15 cellular contexts compared by ENCODE assay signal in genomic region chr3:55858302-55858701, GRCh38.
DNase-seq lines count a peak whose midpoint lies in the region; ATAC-seq and TF ChIP-seq lines count a peak whose summit lies in the region.
"Had no signal": no experiment of that assay in that cellular context is flagged by ENCODE, and none has a peak within 500 bp of the region (broad histone marks: within the 10 kb centered on the region; RNA-seq: fewer than 3 reads in every experiment).

No MANE protein-coding gene starts in this region.

- TF ChIP-seq CTCF in PC-3 (conservative IDR thresholded peaks at IDR 0.05; ENCODE audit: low read depth, low read length) = no peak
- TF ChIP-seq CTCF in VCaP (conservative IDR thresholded peaks at IDR 0.05) = no peak
- no peak for TF ChIP-seq CTCF in hepatocyte (IDR thresholded peaks at IDR 0.05; ENCODE audit: poor library complexity)

- H3K9me3 ChIP-seq in PC-3 (ENCODE audit: low read length) = no peaks in the 10 kb centered on the region
- no peaks in the 10 kb centered on the region for H3K9me3 ChIP-seq in hepatocyte (ENCODE audit: low read depth)
- no peaks in the 10 kb centered on the region for H3K9me3 ChIP-seq in trophoblast cell (ENCODE audit: insufficient read depth, low read depth, low read length)
- H3K9me3 ChIP-seq in T-helper 17 cell (ENCODE audit: control insufficient read depth, low read length, poor library complexity, severe bottlenecking) = no peaks in the 10 kb centered on the region
- H3K9me3 ChIP-seq: A549, BE2C, HAP-1 had no signal

- H3K27me3 ChIP-seq in PC-3 (ENCODE audit: low read length) (no peaks in the 10 kb centered on the region), hepatocyte (no peaks in the 10 kb centered on the region), trophoblast cell (ENCODE audit: insufficient read depth, low read length) (no peaks in the 10 kb centered on the region)
- H3K27me3 ChIP-seq: BE2C had no signal

- no peak overlapping the region for H3K27ac Mint-ChIP-seq in T-helper 17 cell
- H3K27ac Mint-ChIP-seq: CD4-positive, alpha-beta memory T cell had no signal

- H3K18ac ChIP-seq in trophoblast cell (ENCODE audit: low read length) = no peak overlapping the region

- H3K9me2 ChIP-seq in PC-3 (replicated peaks; ENCODE audit: low read length) = no peaks in the 10 kb centered on the region
- no peaks in the 10 kb centered on the region for H3K9me2 ChIP-seq in hepatocyte (replicated peaks; ENCODE audit: insufficient read depth)

- 16% methylated on average over 1 of the region's 1 CpG for WGBS in hepatocyte (ENCODE audit: low lambda C conversion rate, missing lambda C conversion rate)
- WGBS in trophoblast cell (ENCODE audit: extremely low coverage, insufficient coverage, insufficient read length) = no CpG with 5 or more reads among the region's 1 CpG

- H3K36me3 ChIP-seq in PC-3 (ENCODE audit: low read depth, low read length) (no peaks in the 10 kb centered on the region), hepatocyte (replicated peaks; ENCODE audit: insufficient read depth, low read depth) (no peaks in the 10 kb centered on the region), trophoblast cell (ENCODE audit: control insufficient read depth in 1 of 2, insufficient read depth in 2 of 2, low read length in 2 of 2) (no peaks in the 10 kb centered on the region)
- H3K36me3 ChIP-seq: BE2C, HAP-1 had no signal

- ATAC-seq in PC-3 (peak; percentile 67), GM19324 (IDR thresholded peaks at IDR 0.05; ENCODE audit: low FRiP score, unreplicated experiment) (no peak), T-helper 17 cell (no peak)
- ATAC-seq: A549, HepG2 had no signal

- no peak overlapping the region for H3K4me2 ChIP-seq in PC-3 (ENCODE audit: low read length)
- H3K4me2 ChIP-seq in hepatocyte = no peak overlapping the region
- H3K4me2 ChIP-seq in trophoblast cell (ENCODE audit: low read length) = no peak overlapping the region
- H3K4me2 ChIP-seq: A549 had no signal

- CTCF ChIA-PET in PC-3 (lab: Charles Lee) = interaction anchor here (0.5 kb wide), 1 partner anchor 309 kb away, joined by 10 read pairs; no protein-coding TSS in a partner anchor

- no peak overlapping the region for H3K4me3 ChIP-seq in PC-3 (ENCODE audit: low read length)
- H3K4me3 ChIP-seq in hepatocyte = no peak overlapping the region
- H3K4me3 ChIP-seq in trophoblast cell (ENCODE audit: low read depth, low read length) = no peak overlapping the region
- H3K4me3 ChIP-seq: A549, HAP-1 had no signal

- H2BK12ac ChIP-seq in trophoblast cell (ENCODE audit: low read length) = no peak overlapping the region

- no peak overlapping the region for H3K27ac ChIP-seq in PC-3 (ENCODE audit: low read length)
- peak overlapping the region; percentile 48 for H3K27ac ChIP-seq in VCaP
- peak overlapping the region; percentile 71 for H3K27ac ChIP-seq in hepatocyte
- no peak overlapping the region for H3K27ac ChIP-seq in trophoblast cell (ENCODE audit: low read depth, low read length)
- H3K27ac ChIP-seq: A549, C4-2B had no signal

- H4K20me1 ChIP-seq in PC-3 (ENCODE audit: low read length) = no peaks in the 10 kb centered on the region
- no peaks in the 10 kb centered on the region for H4K20me1 ChIP-seq in hepatocyte (ENCODE audit: insufficient read depth, poor library complexity, severe bottlenecking)

- H3K23ac ChIP-seq in trophoblast cell (ENCODE audit: low read length) = no peak overlapping the region

- H3K79me1 ChIP-seq in trophoblast cell (ENCODE audit: low read length) = no peaks in the 10 kb centered on the region

- H3K4me3 Mint-ChIP-seq in T-helper 17 cell = no peak overlapping the region
- H3K4me3 Mint-ChIP-seq: CD4-positive, alpha-beta memory T cell had no signal

- no peak overlapping the region for H2BK120ac ChIP-seq in trophoblast cell (ENCODE audit: insufficient read depth, low read length, poor library complexity)

- H3K27me3 Mint-ChIP-seq in T-helper 17 cell = no peaks in the 10 kb centered on the region

- BruUV-seq in PC-3 (replicated peaks; lab: Mats Ljungman, UMichigan) = no TSS peak

- intact Hi-C loops in PC-3 (cut with micrococcal nuclease) = no loop called here

- H3F3A ChIP-seq in PC-3 (ENCODE audit: low read length, unreplicated experiment) = no peaks in the 10 kb centered on the region

- H3K36me3 Mint-ChIP-seq in T-helper 17 cell (ENCODE audit: low read depth) = no peaks in the 10 kb centered on the region
- H3K36me3 Mint-ChIP-seq: CD4-positive, alpha-beta memory T cell had no signal

- no peaks in the 10 kb centered on the region for H3K79me2 ChIP-seq in PC-3 (ENCODE audit: low read length)
- no peaks in the 10 kb centered on the region for H3K79me2 ChIP-seq in hepatocyte
- H3K79me2 ChIP-seq in trophoblast cell (ENCODE audit: control insufficient read depth, insufficient read depth, low read length, poor library complexity) = no peaks in the 10 kb centered on the region

- H3K4me1 ChIP-seq in PC-3 (ENCODE audit: insufficient read depth, low read length) = no peaks in the 10 kb centered on the region
- H3K4me1 ChIP-seq in hepatocyte (ENCODE audit: insufficient read depth) = peaks cover 20% of the 10 kb centered on the region
- peaks cover 0 to 2% of the 10 kb centered on the region in 2 experiments for H3K4me1 ChIP-seq in trophoblast cell (ENCODE audit: control insufficient read depth in 1 of 2, insufficient read depth in 2 of 2, low read length in 2 of 2)
- H3K4me1 ChIP-seq: A549, BE2C had no signal

- H2BK5ac ChIP-seq in trophoblast cell (ENCODE audit: low read depth, low read length, poor library complexity) = no peak overlapping the region

- H3K9ac ChIP-seq in PC-3 (ENCODE audit: low read length) (no peak overlapping the region), trophoblast cell (ENCODE audit: low read length) (no peak overlapping the region)

- H3K4ac ChIP-seq in trophoblast cell (ENCODE audit: low read depth, low read length) = no peak overlapping the region

- H3K4me1 Mint-ChIP-seq in T-helper 17 cell = no peaks in the 10 kb centered on the region
- H3K4me1 Mint-ChIP-seq: CD4-positive, alpha-beta memory T cell had no signal

- no peak overlapping the region for H3K14ac ChIP-seq in trophoblast cell (ENCODE audit: low read length)

- POLR2A ChIA-PET in PC-3 (lab: Charles Lee; ENCODE audit: unreplicated experiment) = interaction anchor here (0.7 kb wide), 1 partner anchor 324 kb away, joined by 3 read pairs; no protein-coding TSS in a partner anchor

- no peak overlapping the region for H2AFZ ChIP-seq in PC-3 (ENCODE audit: low read length)
- H2AFZ ChIP-seq in hepatocyte = no peak overlapping the region
- H2AFZ ChIP-seq in trophoblast cell (ENCODE audit: insufficient read depth, low read length, poor library complexity) = no peak overlapping the region

- H4K91ac ChIP-seq in trophoblast cell (ENCODE audit: low read depth, low read length) = no peak overlapping the region

- no peak for DNase-seq in PC-3
- no peak for DNase-seq in hepatocyte (ENCODE audit: low spot score)
- peak; percentile 51 to 77 for DNase-seq in trophoblast cell
- no peak for DNase-seq in NCI-H82 (lab: John Stamatoyannopoulos, UW)
- no peak for DNase-seq in T-helper 17 cell
- DNase-seq: BE2C; CD4-positive, alpha-beta memory T cell; DMS79; EL had no signal

- no peak overlapping the region for H2AK5ac ChIP-seq in trophoblast cell (ENCODE audit: low read length)

- no peak overlapping the region for H4K12ac ChIP-seq in trophoblast cell (ENCODE audit: low read depth, low read length)

- H4K8ac ChIP-seq in trophoblast cell (ENCODE audit: low read depth, low read length) = no peak overlapping the region

Comparison
In these comparisons a context has a peak if more than half of its experiments do, and no peak if none do; other contexts are left out.
1. DNase-seq: peak in trophoblast cell (2 of 2); none in PC-3 (single experiment), hepatocyte (single experiment), NCI-H82 (single experiment) and T-helper 17 cell (0 of 3).
2. H3K27ac ChIP-seq: peak in VCaP (single experiment) and hepatocyte (single experiment); none in PC-3 (single experiment) and trophoblast cell (single experiment).